In the genomic region with DNA sequence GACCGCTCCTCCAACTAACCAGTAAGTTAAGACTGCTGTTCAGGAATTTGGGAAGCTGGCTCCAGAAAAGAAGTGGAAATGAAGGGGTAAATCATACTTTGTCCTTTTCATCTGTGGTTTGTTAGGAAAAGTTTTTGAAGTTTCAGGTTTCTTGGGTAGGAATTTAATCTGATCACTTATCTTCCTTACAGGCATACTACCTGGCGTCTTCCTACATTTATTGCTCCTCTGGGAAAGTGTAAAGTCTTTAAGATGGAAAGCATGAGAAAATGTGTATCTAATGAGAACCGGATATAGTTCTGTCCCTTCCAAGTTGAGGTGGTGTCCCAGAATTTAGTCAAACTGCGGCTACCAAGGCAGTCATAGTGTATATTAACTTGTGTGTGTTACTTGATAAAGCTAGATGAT, we compare ENCODE assay signal across 8 cellular contexts. TPM values are rescaled to one million over a fixed set of nuclear protein-coding genes. Genes with fewer than 3 reads are reported as not detected.
DNase-seq lines count a peak whose midpoint lies in the region; ATAC-seq and TF ChIP-seq lines count a peak whose summit lies in the region.

No MANE protein-coding gene starts in this region.

- H3K27me3 ChIP-seq in right atrium auricular region (no peaks in the 10 kb centered on the region), vagina (no peaks in the 10 kb centered on the region)

- H3K27ac ChIP-seq in right atrium auricular region (peak overlapping the region; percentile 94 to 97), mesodermal cell (ENCODE audit: low read depth, low read length, severe bottlenecking) (peak overlapping the region; percentile 88), vagina (peak overlapping the region; percentile 89)

- WGBS in mesodermal cell (ENCODE audit: insufficient coverage in 2 of 2), 2 experiments, result 22 to 32% methylated on average over 2 of the region's 4 CpGs

- H3K4me3 ChIP-seq in right atrium auricular region, result peak overlapping the region; percentile 89 to 96
- peak overlapping the region; percentile 95 for H3K4me3 ChIP-seq in mesodermal cell (ENCODE audit: extremely low read depth, insufficient read depth, low read length, poor library complexity, severe bottlenecking)
- H3K4me3 ChIP-seq in vagina, result peak overlapping the region; percentile 73 to 81

- no peak for TF ChIP-seq POLR2A in vagina (IDR thresholded peaks at IDR 0.05)

- H3K9me3 Mint-ChIP-seq in MCF 10A (ENCODE audit: unreplicated experiment), result no peaks in the 10 kb centered on the region

- peaks cover 12% of the 10 kb centered on the region for H3K36me3 Mint-ChIP-seq in MCF 10A (ENCODE audit: insufficient read depth, unreplicated experiment)

- intact Hi-C loops in Right ventricle myocardium superior (cut with DNase I), result loop anchor here (10.0 kb wide), 1 partner anchor 146 kb away; a partner anchor contains a TSS
- intact Hi-C loops in MCF 10A (cut with micrococcal nuclease), result loop anchor here (1.0 to 5.0 kb wide), 4 partner anchors 93 to 199 kb away; no protein-coding TSS in a partner anchor
- intact Hi-C loops in vagina (cut with DNase I), result no loop called here

- ATAC-seq in Right ventricle myocardium superior (ENCODE audit: poor library complexity) (no peak), GM21723 (IDR thresholded peaks at IDR 0.05; ENCODE audit: unreplicated experiment) (no peak)

- POLR2A ChIA-PET in MCF 10A (lab: Yijun Ruan, JAX), result interaction anchor here (0.6 to 3.0 kb wide), 26 partner anchors 11 to 651 kb away, joined by 3 to 23 read pairs (median 4); a partner anchor contains a TSS

- DNase-seq in right atrium auricular region (ENCODE audit: low spot score) (no peak), Right ventricle myocardium superior (no peak), MCF 10A (ENCODE audit: unreplicated experiment) (no peak), vagina (ENCODE audit: extremely low spot score in 2 of 2) (no peak), NCI-H2029 (lab: John Stamatoyannopoulos, UW) (no peak)
- DNase-seq in stimulated activated naive CD4-positive, alpha-beta T cell treated with Interleukin-2 at 50 U/mL for 16 hours (lab: John Stamatoyannopoulos, UW), result no peak

- H3K4me1 ChIP-seq in right atrium auricular region, result peaks cover 0 to 17% of the 10 kb centered on the region in 2 donors
- no peaks in the 10 kb centered on the region for H3K4me1 ChIP-seq in mesodermal cell (ENCODE audit: control insufficient read depth, insufficient read depth, low read length, poor library complexity, severe bottlenecking)
- peaks cover 46% of the 10 kb centered on the region for H3K4me1 ChIP-seq in vagina

- H3K4me1 Mint-ChIP-seq in MCF 10A (ENCODE audit: insufficient read depth, unreplicated experiment), result peaks cover 10% of the 10 kb centered on the region

- BruUV-seq in MCF 10A (replicated peaks; lab: Mats Ljungman, UMichigan), result TSS peak; percentile 77

- H3K27me3 Mint-ChIP-seq in MCF 10A (ENCODE audit: insufficient read depth, unreplicated experiment), result no peaks in the 10 kb centered on the region

- H3K9me3 ChIP-seq in right atrium auricular region (no peaks in the 10 kb centered on the region), mesodermal cell (ENCODE audit: control insufficient read depth, low read length) (no peaks in the 10 kb centered on the region), vagina (no peaks in the 10 kb centered on the region)

- H3K4me3 Mint-ChIP-seq in MCF 10A (ENCODE audit: unreplicated experiment), result peak overlapping the region; percentile 95

- peak overlapping the region; percentile 92 for H3K27ac Mint-ChIP-seq in MCF 10A (ENCODE audit: low read depth, unreplicated experiment)

- CTCF ChIA-PET in MCF 10A (lab: Yijun Ruan, JAX), result interaction anchor here (0.9 to 1.3 kb wide), 3 partner anchors 15 to 199 kb away, joined by 3 to 4 read pairs (median 3); no protein-coding TSS in a partner anchor

- TF ChIP-seq CTCF in right atrium auricular region (IDR thresholded peaks at IDR 0.05) (no peak), MCF 10A (IDR thresholded peaks at IDR 0.05; ENCODE audit: unreplicated experiment) (no peak), vagina (IDR thresholded peaks at IDR 0.05) (no peak)

- H3K36me3 ChIP-seq in right atrium auricular region, result no peaks in the 10 kb centered on the region
- H3K36me3 ChIP-seq in mesodermal cell (ENCODE audit: control insufficient read depth, insufficient read depth, low read length), result peaks cover 31% of the 10 kb centered on the region
- no peaks in the 10 kb centered on the region for H3K36me3 ChIP-seq in vagina

RNA-seq across cellular contexts. Expression of a gene that starts 1.3 kb away (rescaled TPM):
- total RNA-seq in right atrium auricular region (10 to 100 TPM; 15.7 to 18.6 TPM), Right ventricle myocardium superior (18.1 TPM), MCF 10A (2022) (53.8 and 68.6 TPM in 2 replicates), vagina (22.1 TPM)
- 52.0 TPM for polyA plus RNA-seq in mesodermal cell (2013, experiment 1 of 2)
- polyA plus RNA-seq in mesodermal cell (2013, experiment 2 of 2), result 55.1 TPM
